In the genomic region with DNA sequence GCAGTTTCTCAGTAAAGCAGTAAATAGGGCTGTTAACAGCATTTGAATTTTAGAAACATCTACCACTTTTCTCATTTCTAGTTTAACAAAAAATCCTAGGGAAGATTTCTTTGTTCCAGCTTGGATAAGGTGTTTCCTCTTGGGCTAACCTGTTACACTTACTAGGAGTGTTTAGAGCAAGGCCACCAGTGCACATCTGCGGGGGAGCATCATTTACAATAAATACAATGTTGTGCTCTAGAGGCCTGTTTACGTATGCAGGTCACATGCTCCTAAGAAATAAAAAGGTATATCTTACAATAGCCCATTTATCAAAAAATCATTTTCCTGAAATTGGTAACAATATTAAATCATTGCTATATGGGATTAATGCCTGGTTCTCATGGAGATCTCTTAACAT, we compare ENCODE assay signal across 19 cellular contexts.
"Had no signal": no experiment of that assay in that cellular context is flagged by ENCODE, and none has a peak within 500 bp of the region (broad histone marks: within the 10 kb centered on the region; RNA-seq: fewer than 3 reads in every experiment).

No MANE protein-coding gene starts in this region.

- H3K27me3 ChIP-seq: esophagus muscularis mucosa, gastroesophageal sphincter, neutrophil, spleen, tibial nerve had no signal

- ATAC-seq: activated CD4-positive, CD25-positive, alpha-beta regulatory T cell treated with anti-CD3 and anti-CD28 coated beads, Interleukin-2, amount 50 U/mL, for 24 hours; activated CD8-positive, alpha-beta T cell treated with anti-CD3 and anti-CD28 coated beads, Interleukin-2, amount 10 ng/mL, durations not matched to agents 7 days and 5 days; activated T-cell treated with anti-CD3 and anti-CD28 coated beads, Interleukin-2, amount 50 U/mL, for 4 hours; gastroesophageal sphincter had no signal

- H3K9me3 ChIP-seq: esophagus muscularis mucosa, gastroesophageal sphincter, left ventricle myocardium inferior, neutrophil, spleen, tibial nerve had no signal

- H3K4me3 Mint-ChIP-seq: activated CD4-positive, alpha-beta T cell treated with anti-CD3 and anti-CD28 coated beads, Interleukin-2, amount 10 ng/mL, durations not matched to agents 7 days and 5 days; activated CD8-positive, alpha-beta T cell treated with anti-CD3 and anti-CD28 coated beads, Interleukin-2, amount 10 ng/mL, durations not matched to agents 7 days and 5 days; activated naive CD4-positive, alpha-beta T cell treated with anti-CD3 and anti-CD28 coated beads, Interleukin-2, amount 50 U/mL, for 24 hours; activated T-cell treated with anti-CD3 and anti-CD28 coated beads, Interleukin-2, amount 50 U/mL, for 4 hours; dendritic cell treated with granulocyte-macrophage colony-stimulating factor and Interleukin-4, amounts not matched to agents 40 ng/mL and 50 ng/mL, for 4 days had no signal

- H3K36me3 Mint-ChIP-seq: immature natural killer cell had no signal

- H3K27me3 Mint-ChIP-seq: activated CD4-positive, alpha-beta T cell treated with anti-CD3 and anti-CD28 coated beads, Interleukin-2, amount 10 ng/mL, durations not matched to agents 7 days and 5 days; activated naive CD4-positive, alpha-beta T cell treated with anti-CD3 and anti-CD28 coated beads, Interleukin-2, amount 50 U/mL, for 24 hours; dendritic cell treated with granulocyte-macrophage colony-stimulating factor and Interleukin-4, amounts not matched to agents 40 ng/mL and 50 ng/mL, for 4 days had no signal

- DNase-seq: activated CD4-positive, alpha-beta T cell treated with anti-CD3 and anti-CD28 coated beads, Interleukin-2, amount 10 ng/mL, durations not matched to agents 7 days and 5 days; activated CD8-positive, alpha-beta T cell treated with anti-CD3 and anti-CD28 coated beads, Interleukin-2, amount 10 ng/mL, durations not matched to agents 7 days and 5 days; activated effector memory CD4-positive, alpha-beta T cell treated with anti-CD3 and anti-CD28 coated beads, Interleukin-2, amount 50 U/mL, for 16 hours; activated T-cell treated with anti-CD3 and anti-CD28 coated beads, Interleukin-2, amount 50 U/mL, for 4 hours; effector CD8-positive, alpha-beta T cell; immature natural killer cell; kidney glomerular epithelial cell; left ventricle myocardium inferior; mammary epithelial cell; spleen; stimulated activated naive CD4-positive, alpha-beta T cell; T-helper 9 cell had no signal

- H3K4me3 ChIP-seq: esophagus muscularis mucosa, gastroesophageal sphincter, left ventricle myocardium inferior, spleen, tibial nerve had no signal

- H3K9me3 Mint-ChIP-seq: activated CD4-positive, alpha-beta T cell treated with anti-CD3 and anti-CD28 coated beads, Interleukin-2, amount 10 ng/mL, durations not matched to agents 7 days and 5 days; activated naive CD4-positive, alpha-beta T cell treated with anti-CD3 and anti-CD28 coated beads, Interleukin-2, amount 50 U/mL, for 24 hours; activated T-cell treated with anti-CD3 and anti-CD28 coated beads, Interleukin-2, amount 50 U/mL, for 4 hours; dendritic cell treated with granulocyte-macrophage colony-stimulating factor and Interleukin-4, amounts not matched to agents 40 ng/mL and 50 ng/mL, for 4 days; immature natural killer cell had no signal

- H3K36me3 ChIP-seq: esophagus muscularis mucosa, gastroesophageal sphincter, tibial nerve had no signal

- H3K27ac Mint-ChIP-seq: activated CD4-positive, alpha-beta T cell treated with anti-CD3 and anti-CD28 coated beads, Interleukin-2, amount 10 ng/mL, durations not matched to agents 7 days and 5 days; activated CD8-positive, alpha-beta T cell treated with anti-CD3 and anti-CD28 coated beads, Interleukin-2, amount 10 ng/mL, durations not matched to agents 7 days and 5 days; activated naive CD4-positive, alpha-beta T cell treated with anti-CD3 and anti-CD28 coated beads, Interleukin-2, amount 50 U/mL, for 24 hours; dendritic cell treated with granulocyte-macrophage colony-stimulating factor and Interleukin-4, amounts not matched to agents 40 ng/mL and 50 ng/mL, for 4 days had no signal

- H3K27ac ChIP-seq: esophagus muscularis mucosa, gastroesophageal sphincter, left ventricle myocardium inferior, neutrophil, spleen, tibial nerve had no signal
